ENCODE assay signal across 1 cellular context in genomic region chr13:67353891-67354459, GRCh38.
TF ChIP-seq lines count a peak whose summit lies in the region.

No MANE protein-coding gene starts in this region.

TF ChIP-seq in neural cell, 6 proteins besides CTCF, POLR2A, EP300 and RAD21 (continued from another document):
- TF ChIP-seq REST (IDR thresholded peaks at IDR 0.05; ENCODE audit: borderline replicate concordance) (no peak), SMC3 (conservative IDR thresholded peaks at IDR 0.05; ENCODE audit: poor library complexity) (no peak), MXI1 (conservative IDR thresholded peaks at IDR 0.05; ENCODE audit: poor library complexity, severe bottlenecking) (no peak)
